Comparison of ENCODE assay signal across 8 cellular contexts in genomic region chr16:1351215-1351581, GRCh38. TPM values are rescaled to one million over a fixed set of nuclear protein-coding genes. Genes with fewer than 3 reads are reported as not detected.
A peak's percentile ranks its signal among the peaks of the same experiment; 100 is the strongest.
DNase-seq lines count a peak whose midpoint lies in the region; ATAC-seq and TF ChIP-seq lines count a peak whose summit lies in the region.

No MANE protein-coding gene starts in this region.

- peaks cover 24% of the 10 kb centered on the region for H3K4me1 ChIP-seq in CD4-positive, CD25-positive, alpha-beta regulatory T cell (ENCODE audit: control insufficient read depth, insufficient read depth, low read length, poor library complexity, severe bottlenecking)
- H3K4me1 ChIP-seq in SK-N-SH (ENCODE audit: control insufficient read depth in 1 of 2, insufficient read depth in 2 of 2, low read depth in 1 of 2, low read length in 1 of 2) (peaks cover 0 to 15% of the 10 kb centered on the region in 2 experiments; a peak in 2 of 4 replicates), psoas muscle (peaks cover 26% of the 10 kb centered on the region)

- H3K36me3 Mint-ChIP-seq in CD4-positive, CD25-positive, alpha-beta regulatory T cell, result peaks cover 3% of the 10 kb centered on the region

- intact Hi-C loops in psoas muscle (cut with DNase I), result no loop called here

- peaks cover 0 to 3% (median 0%) of the 10 kb centered on the region in 7 donors for H3K9me3 Mint-ChIP-seq in CD4-positive, CD25-positive, alpha-beta regulatory T cell

- no peaks in the 10 kb centered on the region for H3K9me3 ChIP-seq in CD4-positive, CD25-positive, alpha-beta regulatory T cell (ENCODE audit: control insufficient read depth in 2 of 2, low read length in 2 of 2)
- H3K9me3 ChIP-seq in SK-N-SH (no peaks in the 10 kb centered on the region), psoas muscle (no peaks in the 10 kb centered on the region)

- POLR2A ChIA-PET in SK-N-SH (lab: Yijun Ruan, JAX), result no interaction called here

- WGBS in SK-N-SH (ENCODE audit: low lambda C conversion rate), result 4% methylated on average over 15 of the region's 35 CpGs
- 1% methylated on average over 20 to 35 of the region's 35 CpGs for WGBS in psoas muscle, 3 donors

- no peaks in the 10 kb centered on the region for H3K9me2 ChIP-seq in SK-N-SH

- H3K27me3 ChIP-seq in CD4-positive, CD25-positive, alpha-beta regulatory T cell (ENCODE audit: control insufficient read depth, insufficient read depth, low read length), result no peaks in the 10 kb centered on the region
- H3K27me3 ChIP-seq in SK-N-SH (ENCODE audit: insufficient read depth) (no peaks in the 10 kb centered on the region), psoas muscle (ENCODE audit: insufficient read depth in 3 of 3, low read length in 2 of 3) (no peaks in the 10 kb centered on the region)

- H3K4me3 Mint-ChIP-seq in CD4-positive, CD25-positive, alpha-beta regulatory T cell, result peak overlapping the region; percentile 74 to 82 (median 82)

- H3F3A ChIP-seq in SK-N-SH (replicated peaks; ENCODE audit: insufficient read depth), result no peaks in the 10 kb centered on the region

- peaks cover 15% of the 10 kb centered on the region for H3K36me3 ChIP-seq in CD4-positive, CD25-positive, alpha-beta regulatory T cell (ENCODE audit: control insufficient read depth, insufficient read depth, low read length)
- H3K36me3 ChIP-seq in SK-N-SH (replicated peaks in 1 of 2; ENCODE audit: control insufficient read depth in 1 of 2, insufficient read depth in 2 of 2, low read length in 1 of 2) (peaks cover 0 to 19% of the 10 kb centered on the region in 2 experiments), psoas muscle (ENCODE audit: insufficient read depth in 1 of 2, low read depth in 1 of 2) (peaks cover 0 to 31% of the 10 kb centered on the region in 2 donors)

- H2AFZ ChIP-seq in SK-N-SH (ENCODE audit: low read depth), result no peak overlapping the region

- peak overlapping the region; percentile 82 for H3K9ac ChIP-seq in SK-N-SH

- H3K4me3 ChIP-seq in CD4-positive, CD25-positive, alpha-beta regulatory T cell (ENCODE audit: low read depth, low read length), result peak overlapping the region; percentile 72
- peak overlapping the region; percentile 98 for H3K4me3 ChIP-seq in SK-N-SH (ENCODE audit: low read depth in 2 of 2, low read length in 1 of 2)
- H3K4me3 ChIP-seq in fibroblast of mammary gland (ENCODE audit: control insufficient read depth, low read depth, low read length), result peak overlapping the region; percentile 68
- H3K4me3 ChIP-seq in psoas muscle, result peak overlapping the region; percentile 87

- peak in 1 of 3 donors; percentile 37 for DNase-seq in CD4-positive, CD25-positive, alpha-beta regulatory T cell
- DNase-seq in SK-N-SH (no peak), fibroblast of mammary gland (ENCODE audit: low read depth) (no peak), psoas muscle (no peak), NCI-H2196 treated with DMSO at 0.1 percent for 48 hours (lab: John Stamatoyannopoulos, UW; ENCODE audit: unreplicated experiment) (no peak), germinal center (ENCODE audit: low spot score) (no peak)

- peaks cover 54% of the 10 kb centered on the region for H3K79me2 ChIP-seq in SK-N-SH (ENCODE audit: insufficient read depth)

- no peak for TF ChIP-seq CTCF in SK-N-SH (IDR thresholded peaks at IDR 0.05)
- no peak for TF ChIP-seq CTCF in fibroblast of mammary gland (conservative IDR thresholded peaks at IDR 0.05; ENCODE audit: control insufficient read depth, insufficient read depth, low read depth, low read length)
- no peak for TF ChIP-seq CTCF in psoas muscle (IDR thresholded peaks at IDR 0.05)

- CTCF ChIA-PET in SK-N-SH (lab: Yijun Ruan, JAX), result interaction anchor here (2.3 kb wide), 1 partner anchor 13 kb away, joined by 11 read pairs; no protein-coding TSS in a partner anchor

- peak overlapping the region; percentile 32 to 82 (median 71) for H3K27ac Mint-ChIP-seq in CD4-positive, CD25-positive, alpha-beta regulatory T cell

- H4K20me1 ChIP-seq in SK-N-SH (ENCODE audit: insufficient read depth), result peaks cover 10% of the 10 kb centered on the region; the same call in 1 of the 2 replicates

- TF ChIP-seq RAD21 in SK-N-SH (IDR thresholded peaks at IDR 0.05; ENCODE audit: low read length), result no peak

- H3K4me1 Mint-ChIP-seq in CD4-positive, CD25-positive, alpha-beta regulatory T cell, result peaks cover 0 to 43% (median 15%) of the 10 kb centered on the region in 4 donors

- H3K4me2 ChIP-seq in SK-N-SH, result peak overlapping the region; percentile 98

- H3K27me3 Mint-ChIP-seq in CD4-positive, CD25-positive, alpha-beta regulatory T cell, result peaks cover 5% of the 10 kb centered on the region

- peak overlapping the region; percentile 75 for H3K27ac ChIP-seq in CD4-positive, CD25-positive, alpha-beta regulatory T cell (ENCODE audit: insufficient read depth, low read length, poor library complexity, severe bottlenecking)
- H3K27ac ChIP-seq in SK-N-SH (ENCODE audit: low read depth in 2 of 2, low read length in 1 of 2), result peak overlapping the region in 1 of 2 experiments; percentile 56; a peak in 1 of 4 replicates
- H3K27ac ChIP-seq in psoas muscle, result peak overlapping the region; percentile 80

- no peak for TF ChIP-seq EP300 in SK-N-SH (IDR thresholded peaks at IDR 0.05; ENCODE audit: borderline replicate concordance in 1 of 2, low read depth in 1 of 2, low read length in 1 of 2)

- peak in 1 of 2 donors; percentile 3 for ATAC-seq in CD4-positive, CD25-positive, alpha-beta regulatory T cell (ENCODE audit: low read depth in 2 of 2)
- ATAC-seq in GM21825 (IDR thresholded peaks at IDR 0.05; ENCODE audit: unreplicated experiment), result peak; percentile 3
- peak in 3 of 4 donors; percentile 1 to 11 (median 1) for ATAC-seq in psoas muscle
- no peak for ATAC-seq in GM21526 (IDR thresholded peaks at IDR 0.05; ENCODE audit: low FRiP score, unreplicated experiment)

TF ChIP-seq in SK-N-SH, 30 proteins besides CTCF, POLR2A, EP300 and RAD21:
- no peak for TF ChIP-seq TCF12 (IDR thresholded peaks at IDR 0.05)
- TF ChIP-seq TAF1 (IDR thresholded peaks at IDR 0.05; ENCODE audit: borderline replicate concordance, low read depth, low read length), result no peak
- no peak for TF ChIP-seq MEF2A (IDR thresholded peaks at IDR 0.05; ENCODE audit: borderline replicate concordance, low read depth)
- no peak for TF ChIP-seq SIN3A (IDR thresholded peaks at IDR 0.05; ENCODE audit: borderline replicate concordance, low read depth, low read length)
- no peak for TF ChIP-seq GABPA (IDR thresholded peaks at IDR 0.05; ENCODE audit: low read depth)
- TF ChIP-seq FOSL2 (IDR thresholded peaks at IDR 0.05; ENCODE audit: borderline replicate concordance, low read depth), result no peak
- no peak for TF ChIP-seq RFX5 (IDR thresholded peaks at IDR 0.05; ENCODE audit: low read length)
TF ChIP-seq in SK-N-SH: peak in this region for 0.

RNA-seq across cellular contexts. Expression of gene TSR3, which starts 0.5 kb away (rescaled TPM):
- total RNA-seq in CD4-positive, CD25-positive, alpha-beta regulatory T cell, result 31.5 TPM
- 100 to 1,000 TPM in 1 of 4 donors, 10 to 100 TPM in 3; 81.1 to 103 (median 94.1) TPM for polyA plus RNA-seq in CD4-positive, CD25-positive, alpha-beta regulatory T cell
- polyA plus RNA-seq in SK-N-SH (2012; rRNA removed) (67.6 and 87.3 TPM in 2 replicates), psoas muscle (100 to 1,000 TPM in 2 of 3 donors, 10 to 100 TPM in 1; 55.1 to 109 (median 107) TPM)
- polyA plus RNA-seq in SK-N-SH (2012; cell fraction: cytosol; rRNA removed), result 57.7 and 71.3 TPM in 2 replicates
- 44.6 and 53.0 TPM in 2 replicates for polyA plus RNA-seq in SK-N-SH (2012; cell fraction: nucleus; rRNA removed)
- total RNA-seq in psoas muscle, result 10 to 100 TPM; 40.0 to 55.3 (median 43.2) TPM

RNA-seq across cellular contexts. Expression of gene GNPTG, which starts 0.5 kb away (rescaled TPM):
- 44.1 TPM for total RNA-seq in CD4-positive, CD25-positive, alpha-beta regulatory T cell
- polyA plus RNA-seq in CD4-positive, CD25-positive, alpha-beta regulatory T cell, result 10 to 100 TPM; 43.2 to 51.3 (median 46.3) TPM
- polyA plus RNA-seq in SK-N-SH (2012; rRNA removed) (113 and 114 TPM in 2 replicates), psoas muscle (10 to 100 TPM; 29.5 to 31.2 (median 30.7) TPM)
- 53.9 and 77.4 TPM in 2 replicates for polyA plus RNA-seq in SK-N-SH (2012; cell fraction: cytosol; rRNA removed)
- polyA plus RNA-seq in SK-N-SH (2012; cell fraction: nucleus; rRNA removed), result 170 and 246 TPM in 2 replicates
- 10 to 100 TPM; 27.9 to 36.6 (median 32.5) TPM for total RNA-seq in psoas muscle

RNA-seq across cellular contexts. Expression of gene BAIAP3, which starts 17.8 kb away (rescaled TPM):
- 3.1 TPM for total RNA-seq in CD4-positive, CD25-positive, alpha-beta regulatory T cell
- under 1 TPM; 0.11 to 0.79 (median 0.27) TPM for polyA plus RNA-seq in CD4-positive, CD25-positive, alpha-beta regulatory T cell
- 1.1 and 2.0 TPM in 2 replicates for polyA plus RNA-seq in SK-N-SH (2012; rRNA removed)
- polyA plus RNA-seq in SK-N-SH (2012; cell fraction: cytosol; rRNA removed), result 0.13 and 0.58 TPM in 2 replicates
- polyA plus RNA-seq in SK-N-SH (2012; cell fraction: nucleus; rRNA removed), result 8.2 and 12.4 TPM in 2 replicates
- 1 to 10 TPM in 3 of 4 donors, under 1 TPM in 1; 0.38 to 3.5 (median 1.9) TPM for total RNA-seq in psoas muscle
- polyA plus RNA-seq in psoas muscle, result 1 to 10 TPM in 1 of 3 donors, under 1 TPM in 2; 0.62 to 1.1 (median 0.79) TPM

RNA-seq across cellular contexts. Expression of gene UBE2I, which starts 41.8 kb away (rescaled TPM):
- 205 TPM for total RNA-seq in CD4-positive, CD25-positive, alpha-beta regulatory T cell
- 100 to 1,000 TPM in 1 of 4 donors, 10 to 100 TPM in 3; 75.5 to 124 (median 89.6) TPM for polyA plus RNA-seq in CD4-positive, CD25-positive, alpha-beta regulatory T cell
- polyA plus RNA-seq in SK-N-SH (2012; rRNA removed) (107 and 113 TPM in 2 replicates), psoas muscle (100 to 1,000 TPM in 1 of 3 donors, 10 to 100 TPM in 2; 49.8 to 101 (median 55.6) TPM)
- 126 and 141 TPM in 2 replicates for polyA plus RNA-seq in SK-N-SH (2012; cell fraction: cytosol; rRNA removed)
- polyA plus RNA-seq in SK-N-SH (2012; cell fraction: nucleus; rRNA removed), result 116 and 131 TPM in 2 replicates
- total RNA-seq in psoas muscle, result 10 to 100 TPM; 46.2 to 71.7 (median 56.0) TPM
